23 cellular contexts compared by ENCODE assay signal in the genomic region with DNA sequence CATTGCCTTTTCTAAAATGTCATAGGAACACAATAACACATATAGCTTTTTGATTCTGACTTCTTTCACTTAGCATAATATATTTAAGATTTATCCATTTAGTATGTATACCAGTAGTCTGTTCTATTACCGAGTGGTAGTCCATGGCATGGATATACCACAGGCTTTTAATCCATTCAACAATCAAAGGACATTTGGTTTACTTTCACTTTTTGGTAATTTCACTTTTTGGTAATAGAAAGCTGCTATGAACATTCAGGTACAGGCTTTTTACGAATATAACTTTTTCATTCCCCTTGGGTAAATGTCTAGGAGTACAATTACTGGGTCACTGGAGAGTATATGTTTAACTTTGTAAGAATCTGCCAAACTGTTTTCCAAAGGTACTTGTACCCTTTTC.
"Had no signal": no experiment of that assay in that cellular context is flagged by ENCODE, and none has a peak within 500 bp of the region (broad histone marks: within the 10 kb centered on the region; RNA-seq: fewer than 3 reads in every experiment).

No MANE protein-coding gene starts in this region.

- H3K27me3 ChIP-seq: colonic mucosa, dorsolateral prefrontal cortex, esophagus muscularis mucosa, esophagus squamous epithelium, foreskin keratinocyte, gastrocnemius medialis, gastroesophageal sphincter, heart left ventricle, heart right ventricle had no signal

- H3K27ac ChIP-seq: colonic mucosa, coronary artery, dorsolateral prefrontal cortex, epithelial cell of prostate, esophagus muscularis mucosa, esophagus squamous epithelium, foreskin keratinocyte, gastrocnemius medialis, gastroesophageal sphincter, heart left ventricle, heart right ventricle had no signal

- H3K36me3 ChIP-seq: colonic mucosa, esophagus muscularis mucosa, esophagus squamous epithelium, gastrocnemius medialis, gastroesophageal sphincter, heart left ventricle, heart right ventricle had no signal

- H3K4me1 ChIP-seq: colonic mucosa, esophagus muscularis mucosa, esophagus squamous epithelium, foreskin keratinocyte, gastrocnemius medialis, gastroesophageal sphincter, heart right ventricle had no signal

- H3K4me3 ChIP-seq: colonic mucosa, coronary artery, dorsolateral prefrontal cortex, esophagus muscularis mucosa, esophagus squamous epithelium, gastrocnemius medialis, gastroesophageal sphincter, heart left ventricle, heart right ventricle had no signal

- DNase-seq: colonic mucosa; cortex of kidney; dermis blood vessel endothelial cell; dorsolateral prefrontal cortex; effector CD4-positive, alpha-beta T cell; effector CD8-positive, alpha-beta T cell; effector memory CD4-positive, alpha-beta T cell; effector memory CD8-positive, alpha-beta T cell; endodermal cell; erythroblast; esophagus squamous epithelium; foreskin fibroblast; foreskin keratinocyte; gastrocnemius medialis; glutamatergic neuron; head of caudate nucleus; heart left ventricle; heart right ventricle had no signal

- H3K9me3 ChIP-seq: colonic mucosa, esophagus squamous epithelium, gastrocnemius medialis, gastroesophageal sphincter had no signal

- ATAC-seq: effector memory CD8-positive, alpha-beta T cell; esophagus mucosa; foreskin keratinocyte; gastrocnemius medialis; gastroesophageal sphincter; heart left ventricle; heart right ventricle had no signal
